8 cellular contexts compared by ENCODE assay signal in the genomic region with DNA sequence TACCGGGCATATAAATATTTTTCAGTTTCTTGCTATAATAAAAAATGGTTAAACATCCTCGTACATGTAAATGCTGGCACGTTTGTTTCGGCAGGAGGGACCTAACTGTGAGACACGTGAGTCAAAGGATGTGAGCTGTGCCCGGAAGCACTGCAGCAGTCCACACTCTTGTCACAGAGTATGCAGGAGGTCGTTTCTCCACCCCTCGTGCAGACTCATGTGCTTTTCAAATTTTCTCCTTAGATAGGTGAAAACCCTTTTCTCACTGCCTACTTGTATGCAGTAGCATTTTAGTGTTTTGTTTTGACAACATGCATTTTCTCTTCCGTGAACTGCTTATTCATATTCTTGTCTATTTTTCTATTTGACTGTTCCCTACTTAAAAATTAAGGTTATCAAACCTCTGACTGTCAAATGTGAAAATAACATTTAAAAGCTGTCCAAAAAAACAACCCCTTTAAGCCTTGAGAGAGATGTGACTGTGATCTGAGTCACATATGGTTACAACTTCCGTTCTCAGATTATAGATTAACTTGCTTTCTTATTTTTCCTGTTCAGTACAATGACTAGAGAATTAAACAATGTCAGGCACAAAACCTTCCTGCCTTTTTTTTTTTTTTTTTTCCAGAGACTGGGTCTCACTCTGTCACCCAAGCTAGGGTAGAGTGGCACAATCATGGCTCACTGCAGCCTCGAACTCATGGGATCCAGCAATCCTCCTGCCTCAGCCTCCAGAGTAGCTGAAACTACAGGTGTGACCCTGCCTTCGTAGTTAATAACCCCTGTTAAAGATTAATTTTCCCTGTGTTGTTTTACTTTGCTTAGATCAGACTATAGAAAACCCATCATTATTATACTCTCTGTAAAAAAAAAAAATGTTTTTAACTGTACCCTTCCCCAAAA. TPM values are rescaled to one million over a fixed set of nuclear protein-coding genes. Genes with fewer than 3 reads are reported as not detected.
DNase-seq lines count a peak whose midpoint lies in the region; ATAC-seq and TF ChIP-seq lines count a peak whose summit lies in the region.

No MANE protein-coding gene starts in this region.

- H3K4me3 Mint-ChIP-seq in activated CD4-positive, alpha-beta memory T cell treated with anti-CD3 and anti-CD28 coated beads for 36 hours, result peak overlapping the region; percentile 23

- POLR2A ChIA-PET in activated CD4-positive, alpha-beta memory T cell treated with anti-CD3 and anti-CD28 coated beads for 36 hours (lab: Charles Lee), result interaction anchor here (1.0 to 1.6 kb wide), 2 partner anchors 42 to 44 kb away, joined by 5 read pairs; no protein-coding TSS in a partner anchor
- POLR2A ChIA-PET in HEK293T (lab: Yijun Ruan, JAX), result no interaction called here

- H3K4me1 Mint-ChIP-seq in activated CD4-positive, alpha-beta memory T cell treated with anti-CD3 and anti-CD28 coated beads for 36 hours (ENCODE audit: low read depth), result peaks cover 29% of the 10 kb centered on the region

- H3K27me3 Mint-ChIP-seq in activated CD4-positive, alpha-beta memory T cell treated with anti-CD3 and anti-CD28 coated beads for 36 hours, result no peaks in the 10 kb centered on the region

- no peaks in the 10 kb centered on the region for H3K9me3 Mint-ChIP-seq in activated CD4-positive, alpha-beta memory T cell treated with anti-CD3 and anti-CD28 coated beads for 36 hours

- H3K27ac Mint-ChIP-seq in activated CD4-positive, alpha-beta memory T cell treated with anti-CD3 and anti-CD28 coated beads for 36 hours, result peak overlapping the region; percentile 83

- no peaks in the 10 kb centered on the region for H3K36me3 Mint-ChIP-seq in activated CD4-positive, alpha-beta memory T cell treated with anti-CD3 and anti-CD28 coated beads for 36 hours

- peak; percentile 76 for ATAC-seq in GM19397 (IDR thresholded peaks at IDR 0.05; ENCODE audit: unreplicated experiment)
- ATAC-seq in HG03442 (IDR thresholded peaks at IDR 0.05; ENCODE audit: unreplicated experiment), result peak; percentile 75
- peak; percentile 27 for ATAC-seq in left lobe of liver

- intact Hi-C loops in activated CD4-positive, alpha-beta memory T cell treated with anti-CD3 and anti-CD28 coated beads for 36 hours (cut with micrococcal nuclease), result loop anchor here (1.0 to 5.0 kb wide), 6 partner anchors 17 to 809 kb away; a partner anchor contains a TSS

- peak; percentile 81 for DNase-seq in A172 (ENCODE audit: low spot score)
- DNase-seq in activated CD4-positive, alpha-beta memory T cell treated with anti-CD3 and anti-CD28 coated beads for 36 hours, result peak; percentile 81
- no peak for DNase-seq in left lobe of liver (ENCODE audit: low spot score)
- DNase-seq in HEK293T (ENCODE audit: extremely low spot score), result no peak
- no peak for DNase-seq in middle frontal gyrus (ENCODE audit: extremely low spot score, low spot score)
- no peak for DNase-seq in D341Med (ENCODE audit: low spot score)

- CTCF ChIA-PET in activated CD4-positive, alpha-beta memory T cell treated with anti-CD3 and anti-CD28 coated beads for 36 hours (lab: Charles Lee), result interaction anchor here (1.5 kb wide), 1 partner anchor 43 kb away, joined by 5 read pairs; no protein-coding TSS in a partner anchor
- CTCF ChIA-PET in HEK293T (lab: Yijun Ruan, JAX), result no interaction called here

TF ChIP-seq in HEK293T, 16 proteins besides CTCF, POLR2A, EP300 and RAD21:
- TF ChIP-seq SP1 (IDR thresholded peaks at IDR 0.05) (no peak), LEF1 (IDR thresholded peaks at IDR 0.05; ENCODE audit: borderline replicate concordance) (no peak), FOXA1 (IDR thresholded peaks at IDR 0.05) (no peak), ZNF384 (IDR thresholded peaks at IDR 0.05) (no peak), CTBP1 (IDR thresholded peaks at IDR 0.05; ENCODE audit: borderline replicate concordance) (no peak), SUZ12 (IDR thresholded peaks at IDR 0.05) (no peak), L3MBTL2 (conservative IDR thresholded peaks at IDR 0.05) (no peak), TARDBP (IDR thresholded peaks at IDR 0.05) (no peak), BHLHE40 (IDR thresholded peaks at IDR 0.05; ENCODE audit: borderline replicate concordance) (no peak)
- TF ChIP-seq, protein P1, sequence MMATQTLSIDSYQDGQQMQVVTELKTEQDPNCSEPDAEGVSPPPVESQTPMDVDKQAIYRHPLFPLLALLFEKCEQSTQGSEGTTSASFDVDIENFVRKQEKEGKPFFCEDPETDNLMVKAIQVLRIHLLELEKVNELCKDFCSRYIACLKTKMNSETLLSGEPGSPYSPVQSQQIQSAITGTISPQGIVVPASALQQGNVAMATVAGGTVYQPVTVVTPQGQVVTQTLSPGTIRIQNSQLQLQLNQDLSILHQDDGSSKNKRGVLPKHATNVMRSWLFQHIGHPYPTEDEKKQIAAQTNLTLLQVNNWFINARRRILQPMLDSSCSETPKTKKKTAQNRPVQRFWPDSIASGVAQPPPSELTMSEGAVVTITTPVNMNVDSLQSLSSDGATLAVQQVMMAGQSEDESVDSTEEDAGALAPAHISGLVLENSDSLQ (IDR thresholded peaks at IDR 0.05), result no peak
TF ChIP-seq in HEK293T: peak in this region for 0.

RNA-seq across cellular contexts. Expression of a gene that starts 45.1 kb away (rescaled TPM):
- total RNA-seq in A172 (2014; rRNA removed; shearing (Covaris generic)), result 60.7 and 75.3 TPM in 2 replicates
- 10 to 100 TPM; 13.0 to 20.3 TPM for total RNA-seq in activated CD4-positive, alpha-beta memory T cell treated with anti-CD3 and anti-CD28 coated beads for 36 hours
- total RNA-seq in left lobe of liver, result 17.8 TPM

Comparison
In these comparisons a context has a peak if more than half of its experiments do, and no peak if none do; other contexts are left out.
1. DNase-seq: peak in A172 (single experiment) and activated CD4-positive, alpha-beta memory T cell treated with anti-CD3 and anti-CD28 coated beads for 36 hours (single experiment); none in left lobe of liver (single experiment), HEK293T (single experiment), middle frontal gyrus (single experiment) and D341Med (single experiment).
2. Peak in every context shown above with its lines, with median percentiles within 50 percentile points of each other: ATAC-seq.